Comparison of ENCODE assay signal across 19 cellular contexts in genomic region chr22:45425531-45426265, GRCh38. TPM values are rescaled to one million over a fixed set of nuclear protein-coding genes. Genes with fewer than 3 reads are reported as not detected.
DNase-seq lines count a peak whose midpoint lies in the region; ATAC-seq and TF ChIP-seq lines count a peak whose summit lies in the region.
"Had no signal": no experiment of that assay in that cellular context is flagged by ENCODE, and none has a peak within 500 bp of the region (broad histone marks: within the 10 kb centered on the region; RNA-seq: fewer than 3 reads in every experiment).

No MANE protein-coding gene starts in this region.

- no peak for TF ChIP-seq EP300 in transverse colon (IDR thresholded peaks at IDR 0.05; ENCODE audit: low read depth)

- H3K4me1 Mint-ChIP-seq in activated naive CD8-positive, alpha-beta T cell treated with anti-CD3 and anti-CD28 coated beads, Interleukin-2, amount 10 ng/mL, durations not matched to agents 7 days and 5 days = peaks cover 3% of the 10 kb centered on the region
- peaks cover 3% of the 10 kb centered on the region for H3K4me1 Mint-ChIP-seq in activated naive CD8-positive, alpha-beta T cell treated with anti-CD3 and anti-CD28 coated beads, Interleukin-2, amount 50 U/mL, for 24 hours
- H3K4me1 Mint-ChIP-seq in osteocyte (ENCODE audit: unreplicated experiment) (no peaks in the 10 kb centered on the region), Calu3 (ENCODE audit: low read depth, unreplicated experiment) (no peaks in the 10 kb centered on the region)

- no peak overlapping the region for H3K27ac Mint-ChIP-seq in activated naive CD8-positive, alpha-beta T cell treated with anti-CD3 and anti-CD28 coated beads, Interleukin-2, amount 10 ng/mL, durations not matched to agents 7 days and 5 days
- no peak overlapping the region for H3K27ac Mint-ChIP-seq in activated naive CD8-positive, alpha-beta T cell treated with anti-CD3 and anti-CD28 coated beads, Interleukin-2, amount 50 U/mL, for 24 hours
- H3K27ac Mint-ChIP-seq in osteocyte (ENCODE audit: unreplicated experiment) = no peak overlapping the region
- no peak overlapping the region for H3K27ac Mint-ChIP-seq in Calu3 (ENCODE audit: unreplicated experiment)
- H3K27ac Mint-ChIP-seq: CD8-positive, alpha-beta T cell had no signal

- TF ChIP-seq CTCF in osteocyte (IDR thresholded peaks at IDR 0.05) (no peak), transverse colon (IDR thresholded peaks at IDR 0.05) (no peak), Calu3 (IDR thresholded peaks at IDR 0.05; ENCODE audit: unreplicated experiment) (no peak)

- H3K27me3 Mint-ChIP-seq in activated naive CD8-positive, alpha-beta T cell treated with anti-CD3 and anti-CD28 coated beads, Interleukin-2, amount 10 ng/mL, durations not matched to agents 7 days and 5 days = no peaks in the 10 kb centered on the region
- H3K27me3 Mint-ChIP-seq in activated naive CD8-positive, alpha-beta T cell treated with anti-CD3 and anti-CD28 coated beads, Interleukin-2, amount 50 U/mL, for 24 hours = no peaks in the 10 kb centered on the region
- H3K27me3 Mint-ChIP-seq in osteocyte (ENCODE audit: unreplicated experiment) (peaks cover 8% of the 10 kb centered on the region), Calu3 (ENCODE audit: unreplicated experiment) (peaks cover 23% of the 10 kb centered on the region)

- no TSS peak for BruUV-seq in Calu3 (replicated peaks; lab: Mats Ljungman, UMichigan)

- DNase-seq in activated naive CD8-positive, alpha-beta T cell treated with anti-CD3 and anti-CD28 coated beads, Interleukin-2, amount 10 ng/mL, durations not matched to agents 7 days and 5 days = peak; percentile 8
- no peak for DNase-seq in activated naive CD8-positive, alpha-beta T cell treated with anti-CD3 and anti-CD28 coated beads, Interleukin-2, amount 50 U/mL, for 24 hours
- DNase-seq in islet precursor cell = peak; percentile 41
- peak; percentile 77 for DNase-seq in osteocyte (ENCODE audit: extremely low spot score, unreplicated experiment)
- DNase-seq in transverse colon = no peak
- DNase-seq in Calu3 = no peak
- DNase-seq in NCI-H748 (lab: John Stamatoyannopoulos, UW; ENCODE audit: unreplicated experiment) = no peak
- DNase-seq: GOT3; KBM-7; NCI-H1105; NCI-H1694; NCI-H2081 treated with DMSO at 0.1 percent for 48 hours; NCI-H446 treated with DMSO at 0.1 percent for 48 hours; NCI-H69; NK-92 treated with Interleukin-12 subunit alpha and Interleukin-12 subunit beta, amount 100 ng/mL, for 24 hours had no signal

- H3K4me1 ChIP-seq in transverse colon = no peaks in the 10 kb centered on the region
- H3K4me1 ChIP-seq: A549, Peyer's patch had no signal

- in situ Hi-C loops in transverse colon (cut with MboI; ENCODE audit: low pct_ligation_motif_present in 1 of 4, low pct_unique_long_range_greater_than_20kb in 1 of 4, low sequenced_read_pairs in 3 of 4) = loop anchor here in 2 of 4 donors (5.0 kb wide), 1 partner anchor 158 kb away; no protein-coding TSS in a partner anchor

- TF ChIP-seq POLR2A in transverse colon (IDR thresholded peaks at IDR 0.05) = no peak

- H3K4me3 ChIP-seq in transverse colon = no peak overlapping the region
- H3K4me3 ChIP-seq: A549, Peyer's patch had no signal

- POLR2A ChIA-PET in activated naive CD8-positive, alpha-beta T cell treated with anti-CD3 and anti-CD28 coated beads, Interleukin-2, amount 10 ng/mL, durations not matched to agents 7 days and 5 days (lab: Charles Lee) = interaction anchor here (0.6 kb wide), 1 partner anchor 165 kb away, joined by 4 read pairs; no protein-coding TSS in a partner anchor

- ATAC-seq in activated naive CD8-positive, alpha-beta T cell treated with anti-CD3 and anti-CD28 coated beads, Interleukin-2, amount 10 ng/mL, durations not matched to agents 7 days and 5 days (ENCODE audit: low read depth) = no peak
- ATAC-seq in activated naive CD8-positive, alpha-beta T cell treated with anti-CD3 and anti-CD28 coated beads, Interleukin-2, amount 50 U/mL, for 24 hours = no peak
- ATAC-seq: A549; CD8-positive, alpha-beta T cell; HCT116 had no signal

- WGBS in transverse colon (ENCODE audit: low coverage in 1 of 2), 2 donors = 94 to 100% methylated on average over 1 to 23 of the region's 23 CpGs

- no peak overlapping the region for H3K27ac ChIP-seq in transverse colon
- H3K27ac ChIP-seq: A549, Peyer's patch had no signal

- H3K27me3 ChIP-seq in transverse colon = no peaks in the 10 kb centered on the region
- H3K27me3 ChIP-seq: Peyer's patch had no signal

- H3K4me3 Mint-ChIP-seq in activated naive CD8-positive, alpha-beta T cell treated with anti-CD3 and anti-CD28 coated beads, Interleukin-2, amount 10 ng/mL, durations not matched to agents 7 days and 5 days = no peak overlapping the region
- no peak overlapping the region for H3K4me3 Mint-ChIP-seq in activated naive CD8-positive, alpha-beta T cell treated with anti-CD3 and anti-CD28 coated beads, Interleukin-2, amount 50 U/mL, for 24 hours
- no peak overlapping the region for H3K4me3 Mint-ChIP-seq in osteocyte (ENCODE audit: unreplicated experiment)
- H3K4me3 Mint-ChIP-seq in Calu3 (ENCODE audit: low read depth, unreplicated experiment) = no peak overlapping the region
- H3K4me3 Mint-ChIP-seq: CD8-positive, alpha-beta T cell had no signal

- no peaks in the 10 kb centered on the region for H3K36me3 ChIP-seq in transverse colon
- H3K36me3 ChIP-seq: Peyer's patch had no signal

- H3K36me3 Mint-ChIP-seq in activated naive CD8-positive, alpha-beta T cell treated with anti-CD3 and anti-CD28 coated beads, Interleukin-2, amount 10 ng/mL, durations not matched to agents 7 days and 5 days = peaks cover 21% of the 10 kb centered on the region
- peaks cover 2% of the 10 kb centered on the region for H3K36me3 Mint-ChIP-seq in activated naive CD8-positive, alpha-beta T cell treated with anti-CD3 and anti-CD28 coated beads, Interleukin-2, amount 50 U/mL, for 24 hours (ENCODE audit: low read depth)
- no peaks in the 10 kb centered on the region for H3K36me3 Mint-ChIP-seq in osteocyte (ENCODE audit: unreplicated experiment)
- H3K36me3 Mint-ChIP-seq in Calu3 (ENCODE audit: insufficient read depth, unreplicated experiment) = no peaks in the 10 kb centered on the region
- H3K36me3 Mint-ChIP-seq: CD8-positive, alpha-beta T cell had no signal

- no peaks in the 10 kb centered on the region for H3K9me3 Mint-ChIP-seq in activated naive CD8-positive, alpha-beta T cell treated with anti-CD3 and anti-CD28 coated beads, Interleukin-2, amount 10 ng/mL, durations not matched to agents 7 days and 5 days
- no peaks in the 10 kb centered on the region for H3K9me3 Mint-ChIP-seq in activated naive CD8-positive, alpha-beta T cell treated with anti-CD3 and anti-CD28 coated beads, Interleukin-2, amount 50 U/mL, for 24 hours
- H3K9me3 Mint-ChIP-seq in osteocyte (ENCODE audit: unreplicated experiment) = peaks cover 12% of the 10 kb centered on the region
- peaks cover 3% of the 10 kb centered on the region for H3K9me3 Mint-ChIP-seq in Calu3 (ENCODE audit: low read depth, unreplicated experiment)
- H3K9me3 Mint-ChIP-seq: CD8-positive, alpha-beta T cell had no signal

- H3K9me3 ChIP-seq in transverse colon = no peaks in the 10 kb centered on the region
- H3K9me3 ChIP-seq: A549, Peyer's patch had no signal

- CTCF ChIA-PET in Calu3 (lab: Charles Lee) = no interaction called here

- intact Hi-C loops in transverse colon (cut with DNase I; ENCODE audit: low total_unique reads) = no loop called here
- intact Hi-C loops in Calu3 (cut with micrococcal nuclease; ENCODE audit: unreplicated experiment) = no loop called here

RNA-seq across cellular contexts. Expression of gene RIBC2, which starts 12.2 kb away (rescaled TPM):
- total RNA-seq in activated naive CD8-positive, alpha-beta T cell treated with anti-CD3 and anti-CD28 coated beads, Interleukin-2, amount 10 ng/mL, durations not matched to agents 7 days and 5 days = 10 to 100 TPM; 11.2 to 12.1 TPM
- total RNA-seq in osteocyte = 0.56 and 0.68 TPM in 2 replicates
- total RNA-seq in transverse colon = not detected
- total RNA-seq in Calu3 (2022) = 4.5 and 5.6 TPM in 2 replicates

RNA-seq across cellular contexts. Expression of gene SMC1B, which starts 12.3 kb away (rescaled TPM):
- total RNA-seq in activated naive CD8-positive, alpha-beta T cell treated with anti-CD3 and anti-CD28 coated beads, Interleukin-2, amount 10 ng/mL, durations not matched to agents 7 days and 5 days = 1 to 10 TPM; 2.4 to 2.5 TPM
- total RNA-seq in osteocyte (not detected in 2 replicates), transverse colon (not detected), Calu3 (2022) (not detected in 2 replicates)
- total RNA-seq: CD8-positive, alpha-beta T cell; Peyer's patch had no signal

Comparison
In these comparisons a context has a peak if more than half of its experiments do, and no peak if none do; other contexts are left out.
1. DNase-seq: peak in activated naive CD8-positive, alpha-beta T cell treated with anti-CD3 and anti-CD28 coated beads, Interleukin-2, amount 10 ng/mL, durations not matched to agents 7 days and 5 days (single experiment), islet precursor cell (single experiment) and osteocyte (single experiment); none in activated naive CD8-positive, alpha-beta T cell treated with anti-CD3 and anti-CD28 coated beads, Interleukin-2, amount 50 U/mL, for 24 hours (single experiment), transverse colon (single experiment), Calu3 (single experiment) and NCI-H748 (single experiment).